Comparison of ENCODE assay signal across 8 cellular contexts in genomic region chr15:88467073-88467934, GRCh38. TPM values are rescaled to one million over a fixed set of nuclear protein-coding genes. Genes with fewer than 3 reads are reported as not detected.
DNase-seq lines count a peak whose midpoint lies in the region; ATAC-seq, FAIRE-seq and TF ChIP-seq lines count a peak whose summit lies in the region.

Gene MRPL46, minus strand, starts transcription at chr15:88467388. Its CDS starts 11 bp downstream, at chr15:88467377.
Gene MRPS11, plus strand, starts transcription at chr15:88467708. Its CDS starts 10 bp downstream, at chr15:88467718.

- peak within 1 kb of the TSS; percentile 87 for H3K9ac ChIP-seq in astrocyte (ENCODE audit: low read length)

- intact Hi-C loops in aorta (cut with DNase I), result loop anchor here in 1 of 2 donors (5.0 kb wide), 1 partner anchor 155 kb away; the partner anchor contains the start of gene AEN

- H3K4me1 ChIP-seq in astrocyte (ENCODE audit: insufficient read depth, low read length), result peaks cover 18% of the 10 kb centered on the region
- peaks cover 0 to 5% of the 10 kb centered on the region in 2 donors for H3K4me1 ChIP-seq in aorta (ENCODE audit: control insufficient read depth in 1 of 2, insufficient read depth in 2 of 2, low read length in 2 of 2)

- WGBS in aorta, 2 donors, result 0% methylated on average over 55 of the region's 55 CpGs

- no peaks in the 10 kb centered on the region for H3K36me3 Mint-ChIP-seq in astrocyte (ENCODE audit: low read depth, unreplicated experiment)

- no peak for FAIRE-seq in astrocyte (lab: Jason Lieb, UNC)

- H3K9me3 ChIP-seq in astrocyte (ENCODE audit: insufficient read depth, low read depth, low read length) (no peaks in the 10 kb centered on the region), aorta (ENCODE audit: control insufficient read depth, low read length) (no peaks in the 10 kb centered on the region)

- H3K4me2 ChIP-seq in astrocyte (ENCODE audit: low read length), result peak within 1 kb of the TSS; percentile 99

- H4K20me1 ChIP-seq in astrocyte (ENCODE audit: insufficient read depth, low read length), result no peaks in the 10 kb centered on the region

- peak within 1 kb of the TSS; percentile 93 for H3K4me3 Mint-ChIP-seq in astrocyte (ENCODE audit: unreplicated experiment)

- H3K36me3 ChIP-seq in astrocyte (ENCODE audit: insufficient read depth, low read length), result peaks cover 14% of the 10 kb centered on the region
- H3K36me3 ChIP-seq in aorta (ENCODE audit: control insufficient read depth in 1 of 2, insufficient read depth in 2 of 2, low read length in 1 of 2), result peaks cover 0 to 9% of the 10 kb centered on the region in 2 donors

- peaks cover 51% of the 10 kb centered on the region for H3K79me2 ChIP-seq in astrocyte (ENCODE audit: insufficient read depth, low read length)

- H3K27me3 Mint-ChIP-seq in astrocyte (ENCODE audit: low read depth, unreplicated experiment), result no peaks in the 10 kb centered on the region

- peak within 1 kb of the TSS; percentile 94 for H2AFZ ChIP-seq in astrocyte (ENCODE audit: low read depth, low read length)

- TF ChIP-seq CTCF in astrocyte (IDR thresholded peaks at IDR 0.05; ENCODE audit: insufficient read depth, low read depth, low read length), result no peak

- peak within 1 kb of the TSS; percentile 98 for H3K4me3 ChIP-seq in astrocyte (ENCODE audit: insufficient read depth, low read depth, low read length)
- H3K4me3 ChIP-seq in aorta (ENCODE audit: low read length in 2 of 2), result peak within 1 kb of the TSS; percentile 73 to 81

- DNase-seq in NCI-H1930 (lab: John Stamatoyannopoulos, UW) (peak; percentile 66 to 76), T-helper 22 cell (ENCODE audit: low read depth) (peak; percentile 81), astrocyte (ENCODE audit: low read depth) (peak; percentile 71), hepatic stellate cell (ENCODE audit: low spot score) (peak; percentile 88), renal cortical epithelial cell (ENCODE audit: low read depth) (peak; percentile 74), aorta (peak; percentile 92 to 97)

- H3K27ac Mint-ChIP-seq in astrocyte (ENCODE audit: unreplicated experiment), result peak within 1 kb of the TSS; percentile 97

- H3K9me3 Mint-ChIP-seq in astrocyte (ENCODE audit: unreplicated experiment), result no peaks in the 10 kb centered on the region

- H3K4me1 Mint-ChIP-seq in astrocyte (ENCODE audit: low read depth, unreplicated experiment), result peaks cover 29% of the 10 kb centered on the region

- H3K27me3 ChIP-seq in astrocyte (ENCODE audit: insufficient read depth, low read length) (no peaks in the 10 kb centered on the region), aorta (ENCODE audit: control insufficient read depth in 1 of 2, insufficient read depth in 2 of 2, low read length in 1 of 2) (no peaks in the 10 kb centered on the region)

- ATAC-seq in GM18508 (IDR thresholded peaks at IDR 0.05; ENCODE audit: insufficient read depth, unreplicated experiment) (peak; percentile 60), HG02973 (IDR thresholded peaks at IDR 0.05; ENCODE audit: unreplicated experiment) (peak; percentile 84), aorta (ENCODE audit: low FRiP score) (peak; percentile 98)

- peak within 1 kb of the TSS; percentile 93 for H3K27ac ChIP-seq in astrocyte (ENCODE audit: low read depth, low read length)
- peak within 1 kb of the TSS in 1 of 2 donors; percentile 42 for H3K27ac ChIP-seq in aorta (ENCODE audit: low read depth in 1 of 2, low read length in 2 of 2)

RNA-seq across cellular contexts. Expression of gene MRPL46, which starts in this region (rescaled TPM):
- total RNA-seq in astrocyte, result 24.3 and 24.6 TPM in 2 replicates
- total RNA-seq in renal cortical epithelial cell, result 17.9 and 19.4 TPM in 2 replicates
- total RNA-seq in aorta, result 10 to 100 TPM; 14.1 to 16.5 TPM
- polyA plus RNA-seq in aorta, result 10 to 100 TPM; 23.8 to 29.4 TPM

RNA-seq across cellular contexts. Expression of gene MRPS11, which starts in this region (rescaled TPM):
- total RNA-seq in astrocyte (49.5 and 50.7 TPM in 2 replicates), renal cortical epithelial cell (28.1 and 35.4 TPM in 2 replicates), aorta (10 to 100 TPM; 24.9 to 32.2 TPM)
- 10 to 100 TPM; 29.3 to 42.4 TPM for polyA plus RNA-seq in aorta
